In the genomic region with DNA sequence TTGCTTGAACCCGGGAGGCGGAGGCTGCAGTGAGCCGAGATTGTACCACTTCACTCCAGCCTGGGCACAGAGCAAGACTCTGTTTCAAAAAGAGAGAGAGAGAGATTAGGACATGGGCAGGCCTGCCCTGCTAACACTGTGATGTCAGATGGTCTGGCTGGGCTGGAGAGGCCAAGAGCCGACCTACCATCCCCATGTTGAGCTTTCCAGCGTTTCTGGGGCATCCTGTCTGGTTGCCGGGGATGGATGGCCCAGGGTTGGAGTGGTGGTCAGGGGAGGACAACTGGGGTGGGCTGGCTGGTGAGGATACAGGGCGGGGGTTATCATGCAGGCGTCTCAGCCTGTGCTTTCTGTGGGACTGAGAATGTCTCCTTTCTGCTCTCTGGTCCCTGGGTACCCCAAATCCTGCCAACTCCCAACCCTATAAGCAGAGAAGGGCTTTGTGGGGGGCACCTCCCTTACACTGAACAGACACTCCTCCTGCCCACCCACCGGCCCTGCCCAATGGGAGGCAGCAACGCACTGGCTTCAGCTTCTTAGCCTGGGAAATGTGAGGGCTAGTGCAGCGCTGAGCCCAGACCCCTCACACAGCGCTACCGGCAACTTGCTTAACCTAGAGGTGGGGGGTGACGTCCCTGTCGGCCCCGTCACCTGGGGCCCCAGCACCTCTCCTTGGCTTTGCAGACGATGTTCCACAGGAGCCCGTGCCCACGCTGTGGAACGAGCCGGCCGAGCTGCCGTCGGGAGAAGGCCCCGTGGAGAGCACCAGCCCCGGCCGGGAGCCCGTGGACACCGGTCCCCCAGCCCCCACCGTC, we compare ENCODE assay signal across 7 cellular contexts. TPM values are rescaled to one million over a fixed set of nuclear protein-coding genes. Genes with fewer than 3 reads are reported as not detected.
DNase-seq lines count a peak whose midpoint lies in the region; ATAC-seq, FAIRE-seq and TF ChIP-seq lines count a peak whose summit lies in the region.

No MANE protein-coding gene starts in this region.

- H3K27me3 ChIP-seq in Peyer's patch = no peaks in the 10 kb centered on the region
- no peaks in the 10 kb centered on the region for H3K27me3 ChIP-seq in psoas muscle (ENCODE audit: insufficient read depth in 3 of 3, low read length in 2 of 3)

- peak overlapping the region; percentile 40 to 80 (median 59) for H3K4me3 ChIP-seq in Peyer's patch
- peak overlapping the region; percentile 71 for H3K4me3 ChIP-seq in psoas muscle

- H3K4me1 ChIP-seq in Peyer's patch = peaks cover 0 to 32% (median 10%) of the 10 kb centered on the region in 4 donors
- no peaks in the 10 kb centered on the region for H3K4me1 ChIP-seq in psoas muscle

- DNase-seq in GM12891 (ENCODE audit: insufficient read length, low spot score) (peak; percentile 30), Peyer's patch (peak in 1 of 3 donors; percentile 44), cardiac septum (ENCODE audit: low spot score) (peak; percentile 53), psoas muscle (peak in 1 of 2 donors; percentile 52), KG1 (lab: John Stamatoyannopoulos, UW) (no peak)
- DNase-seq in stimulated activated CD4-positive, alpha-beta T cell treated with anti-CD3 and anti-CD28 coated beads, Interleukin-4, amount 100 ng/mL, for 4 hours = no peak

- peak; percentile 68 for FAIRE-seq in GM12891 (lab: Jason Lieb, UNC)

- TF ChIP-seq POLR2A in GM12891 (IDR thresholded peaks at IDR 0.05; ENCODE audit: low read depth, low read length) = no peak
- no peak for TF ChIP-seq POLR2A in Peyer's patch (IDR thresholded peaks at IDR 0.05)

- ATAC-seq in psoas muscle = peak; percentile 16 to 32 (median 27)
- ATAC-seq in HG03280 (IDR thresholded peaks at IDR 0.05; ENCODE audit: unreplicated experiment) = no peak

- H3K27ac ChIP-seq in Peyer's patch = peak overlapping the region in 3 of 4 donors; percentile 76 to 91 (median 84)
- H3K27ac ChIP-seq in psoas muscle = no peak overlapping the region

- H3K9me3 ChIP-seq in Peyer's patch (no peaks in the 10 kb centered on the region), psoas muscle (no peaks in the 10 kb centered on the region)

- 25 to 26% (median 25%) methylated on average over 30 of the region's 30 CpGs for WGBS in psoas muscle, 3 donors

- H3K36me3 ChIP-seq in Peyer's patch (no peaks in the 10 kb centered on the region), psoas muscle (ENCODE audit: insufficient read depth in 1 of 2, low read depth in 1 of 2) (no peaks in the 10 kb centered on the region)

- intact Hi-C loops in cardiac septum (cut with DNase I) = no loop called here
- intact Hi-C loops in psoas muscle (cut with DNase I) = no loop called here

- TF ChIP-seq CTCF in Peyer's patch (IDR thresholded peaks at IDR 0.05) (no peak), psoas muscle (IDR thresholded peaks at IDR 0.05) (no peak)

TF ChIP-seq in GM12891, 5 proteins besides CTCF, POLR2A, EP300 and RAD21:
- TF ChIP-seq POLR2AphosphoS5 (IDR thresholded peaks at IDR 0.05; ENCODE audit: low read depth, low read length) (no peak), POU2F2 (IDR thresholded peaks at IDR 0.05; ENCODE audit: low read depth, low read length) (no peak), TAF1 (IDR thresholded peaks at IDR 0.05; ENCODE audit: low read depth, low read length) (no peak)

RNA-seq across cellular contexts. Expression of a gene that starts 5.4 kb away (rescaled TPM):
- 0.82 TPM for polyA plus RNA-seq in GM12891 (2012; ENCODE audit: low read depth, missing spikeins)
- total RNA-seq in Peyer's patch (1 to 10 TPM; 3.5 to 9.7 (median 7.3) TPM), cardiac septum (1.1 TPM), psoas muscle (1 to 10 TPM in 1 of 4 donors, under 1 TPM in 3; 0.56 to 2.1 (median 0.60) TPM)
- polyA plus RNA-seq in psoas muscle = 1 to 10 TPM in 1 of 3 donors, under 1 TPM in 2; 0.06 to 1.1 (median 0.64) TPM

Comparison
In these comparisons a context has a peak if more than half of its experiments do, and no peak if none do; other contexts are left out.
1. DNase-seq: peak in GM12891 (single experiment) and cardiac septum (single experiment); none in stimulated activated CD4-positive, alpha-beta T cell treated with anti-CD3 and anti-CD28 coated beads, Interleukin-4, amount 100 ng/mL, for 4 hours (0 of 2) and KG1 (single experiment).